ENCODE assay signal across 21 cellular contexts in the genomic region with DNA sequence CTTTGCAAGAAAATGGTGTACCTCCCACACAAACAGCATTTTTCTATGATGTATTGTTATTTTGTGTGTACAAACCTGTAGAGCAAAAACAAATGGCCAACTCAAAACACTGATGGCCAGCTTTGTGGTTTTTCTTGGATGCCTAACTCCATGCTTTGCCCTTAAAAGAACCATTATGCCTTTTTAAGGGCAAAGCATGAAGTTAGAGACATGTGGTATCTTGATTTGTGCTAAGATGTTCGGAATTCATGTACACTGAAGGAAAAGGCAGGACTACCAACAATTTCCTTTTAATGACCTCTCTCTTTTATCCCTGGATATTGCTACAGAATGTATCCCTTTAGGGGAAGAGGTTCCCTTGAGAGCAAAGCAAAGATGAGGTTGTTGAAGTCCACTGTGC.
"Had no signal": no experiment of that assay in that cellular context is flagged by ENCODE, and none has a peak within 500 bp of the region (broad histone marks: within the 10 kb centered on the region; RNA-seq: fewer than 3 reads in every experiment).

No MANE protein-coding gene starts in this region.

- H3K36me3 ChIP-seq: colonic mucosa, heart left ventricle, neutrophil, right atrium auricular region, sigmoid colon, suprapubic skin, thyroid gland had no signal

- H3K4me1 ChIP-seq: colonic mucosa, psoas muscle, right atrium auricular region, sigmoid colon, suprapubic skin, thyroid gland had no signal

- ATAC-seq: heart left ventricle; left colon; left ventricle myocardium superior; naive thymus-derived CD8-positive, alpha-beta T cell; psoas muscle; stimulated activated effector memory CD8-positive, alpha-beta T cell treated with anti-CD3 and anti-CD28 coated beads, Interleukin-12 subunit alpha, Interleukin-12 subunit beta, amount 100 ng/mL, for 72 hours; stimulated activated naive CD8-positive, alpha-beta T cell treated with anti-CD3 and anti-CD28 coated beads, Interleukin-15, Interleukin-2, amounts not matched to agents 100 U/mL and 50 U/mL, for 24 hours had no signal

- H3K27ac ChIP-seq: colonic mucosa, heart left ventricle, neutrophil, psoas muscle, right atrium auricular region, sigmoid colon, suprapubic skin, thyroid gland had no signal

- H3K27me3 ChIP-seq: colonic mucosa, heart left ventricle, neutrophil, right atrium auricular region, sigmoid colon, suprapubic skin, thyroid gland had no signal

- H3K4me3 ChIP-seq: colonic mucosa, heart left ventricle, lung, psoas muscle, right atrium auricular region, sigmoid colon, suprapubic skin, thyroid gland had no signal

- H3K9me3 ChIP-seq: colonic mucosa, heart left ventricle, neutrophil, psoas muscle, right atrium auricular region, sigmoid colon, suprapubic skin, thyroid gland had no signal

- DNase-seq: colonic mucosa; effector CD4-positive, alpha-beta T cell; endodermal cell; erythroblast; heart left ventricle; hippocampal formation; left colon; left ventricle myocardium superior; naive thymus-derived CD8-positive, alpha-beta T cell; psoas muscle; sigmoid colon; small intestine; stimulated activated CD4-positive, alpha-beta T cell treated with anti-CD3 and anti-CD28 coated beads, Interleukin-2, amount 100 ng/mL, for 48 hours; stimulated activated CD8-positive, alpha-beta memory T cell treated with anti-CD3 and anti-CD28 coated beads, Interleukin-4, amount 100 ng/mL, for 48 hours; stimulated activated naive CD8-positive, alpha-beta T cell treated with anti-CD3 and anti-CD28 coated beads, Interleukin-15, Interleukin-2, amounts not matched to agents 100 U/mL and 50 U/mL, for 24 hours; thyroid gland had no signal
